13 cellular contexts compared by ENCODE assay signal in genomic region chr18:3579701-3580100, GRCh38.
DNase-seq lines count a peak whose midpoint lies in the region; ATAC-seq and TF ChIP-seq lines count a peak whose summit lies in the region.
"Had no signal": no experiment of that assay in that cellular context is flagged by ENCODE, and none has a peak within 500 bp of the region (broad histone marks: within the 10 kb centered on the region; RNA-seq: fewer than 3 reads in every experiment).

No MANE protein-coding gene starts in this region.

- H3K4me3 ChIP-seq in GM23338, result no peak overlapping the region
- H3K4me3 ChIP-seq: prostate gland had no signal

- H4K20me1 ChIP-seq in GM23338 (replicated peaks; ENCODE audit: insufficient read depth), result no peaks in the 10 kb centered on the region

- 0 out of 2 replicates have a peak overlapping the region, but pooled peaks have one; percentile 72 for H3K27ac ChIP-seq in GM23338 (ENCODE audit: low read depth)
- H3K27ac ChIP-seq: prostate gland had no signal

- ATAC-seq in GM23338 (no peak), GM21367 (IDR thresholded peaks at IDR 0.05; ENCODE audit: unreplicated experiment) (no peak), GM21737 (IDR thresholded peaks at IDR 0.05; ENCODE audit: unreplicated experiment) (no peak)
- ATAC-seq: left lobe of liver had no signal

- H3K4me3 Mint-ChIP-seq in GM23338, result no peak overlapping the region
- H3K4me3 Mint-ChIP-seq: brain had no signal

- no peak overlapping the region for H2AFZ ChIP-seq in GM23338

- peaks cover 5% of the 10 kb centered on the region; the same call in 2 of the 3 replicates for H3K36me3 Mint-ChIP-seq in GM23338 (ENCODE audit: low read depth)

- DNase-seq in GM23338 (ENCODE audit: low spot score), result no peak
- peak; percentile 92 for DNase-seq in amniotic epithelial cell (ENCODE audit: low read depth)
- peak; percentile 53 for DNase-seq in fibroblast of the conjunctiva (ENCODE audit: low read depth)
- peak; percentile 99 for DNase-seq in renal cortical epithelial cell (ENCODE audit: low read depth)
- no peak for DNase-seq in NCI-H446 treated with DMSO at 0.1 percent for 48 hours (lab: John Stamatoyannopoulos, UW)
- DNase-seq in germinal center (ENCODE audit: low spot score), result no peak
- DNase-seq: GOT3, NCI-H1694 had no signal

- no peaks in the 10 kb centered on the region for H3K9me3 Mint-ChIP-seq in GM23338

- no peak for TF ChIP-seq CTCF in GM23338 (conservative IDR thresholded peaks at IDR 0.05; ENCODE audit: low read depth in 2 of 2)

- H3K4me1 ChIP-seq in GM23338 (ENCODE audit: insufficient read depth), result peaks cover 15% of the 10 kb centered on the region
- H3K4me1 ChIP-seq: prostate gland had no signal

- H3F3A ChIP-seq in GM23338 (replicated peaks; ENCODE audit: low read depth), result peaks cover 4% of the 10 kb centered on the region

- no peak overlapping the region for H3K4me2 ChIP-seq in GM23338

- H3K4me1 Mint-ChIP-seq in GM23338, result peaks cover 26% of the 10 kb centered on the region
- H3K4me1 Mint-ChIP-seq: brain had no signal

- no peaks in the 10 kb centered on the region for H3K9me2 ChIP-seq in GM23338 (ENCODE audit: insufficient read depth)

- no peaks in the 10 kb centered on the region for H3K36me3 ChIP-seq in GM23338 (ENCODE audit: insufficient read depth)
- H3K36me3 ChIP-seq: prostate gland had no signal

- no peaks in the 10 kb centered on the region for H3K79me2 ChIP-seq in GM23338 (replicated peaks; ENCODE audit: insufficient read depth)

- peaks cover 8% of the 10 kb centered on the region for H3K27me3 Mint-ChIP-seq in GM23338 (ENCODE audit: insufficient read depth, low read depth, poor library complexity)
- H3K27me3 Mint-ChIP-seq: brain had no signal

- no peaks in the 10 kb centered on the region for H3K27me3 ChIP-seq in GM23338 (ENCODE audit: insufficient read depth)

- no peak overlapping the region for H3K27ac Mint-ChIP-seq in GM23338

TF ChIP-seq in GM23338, 12 proteins besides CTCF, POLR2A, EP300 and RAD21:
- no peak for TF ChIP-seq ZNF114 (CRISPR knock-in tag; IDR thresholded peaks at IDR 0.05)
- no peak for TF ChIP-seq EZH2phosphoT487 (IDR thresholded peaks at IDR 0.05; ENCODE audit: unreplicated experiment)
- TF ChIP-seq ZNF331 (CRISPR knock-in tag; IDR thresholded peaks at IDR 0.05; ENCODE audit: low read depth), result no peak
- TF ChIP-seq JUNB (IDR thresholded peaks at IDR 0.05; ENCODE audit: unreplicated experiment), result no peak
- no peak for TF ChIP-seq CREB1 (CRISPR knock-in tag; IDR thresholded peaks at IDR 0.05; ENCODE audit: low read depth)
- no peak for TF ChIP-seq EZH2 (IDR thresholded peaks at IDR 0.05; ENCODE audit: low read depth, unreplicated experiment)
- no peak for TF ChIP-seq STAT1 (IDR thresholded peaks at IDR 0.05; ENCODE audit: unreplicated experiment)
- TF ChIP-seq ZNF462 (CRISPR knock-in tag; IDR thresholded peaks at IDR 0.05), result no peak
- no peak for TF ChIP-seq POLR2AphosphoS5 (IDR thresholded peaks at IDR 0.05; ENCODE audit: low read depth)
- no peak for TF ChIP-seq REST (IDR thresholded peaks at IDR 0.05; ENCODE audit: unreplicated experiment)
- TF ChIP-seq NANOG (IDR thresholded peaks at IDR 0.05; ENCODE audit: borderline replicate concordance), result no peak
- no peak for TF ChIP-seq ETS1 (IDR thresholded peaks at IDR 0.05)

Comparison
In these comparisons a context has a peak if more than half of its experiments do, and no peak if none do; other contexts are left out.
1. DNase-seq: peak in amniotic epithelial cell (single experiment), fibroblast of the conjunctiva (single experiment) and renal cortical epithelial cell (single experiment); none in GM23338 (single experiment), NCI-H446 treated with DMSO at 0.1 percent for 48 hours (single experiment) and germinal center (single experiment).